In genomic region chr6:6885521-6886088, GRCh38 we compare ENCODE assay signal across 11 cellular contexts.
DNase-seq lines count a peak whose midpoint lies in the region; ATAC-seq and TF ChIP-seq lines count a peak whose summit lies in the region.
"Had no signal": no experiment of that assay in that cellular context is flagged by ENCODE, and none has a peak within 500 bp of the region (broad histone marks: within the 10 kb centered on the region; RNA-seq: fewer than 3 reads in every experiment).

No MANE protein-coding gene starts in this region.

- H3K27me3 ChIP-seq in dorsolateral prefrontal cortex, result no peaks in the 10 kb centered on the region
- H3K27me3 ChIP-seq in upper lobe of left lung, result no peaks in the 10 kb centered on the region

- no peaks in the 10 kb centered on the region for H3K36me3 Mint-ChIP-seq in mesothelial cell of epicardium

- H3K4me3 ChIP-seq in dorsolateral prefrontal cortex (no peak overlapping the region), upper lobe of left lung (peak overlapping the region in 1 of 4 donors; percentile 0)
- H3K4me3 ChIP-seq: A549 had no signal

- no peaks in the 10 kb centered on the region for H3K9me3 Mint-ChIP-seq in mesothelial cell of epicardium

- TF ChIP-seq CTCF in dorsolateral prefrontal cortex (IDR thresholded peaks at IDR 0.05 in 54 of 56, conservative IDR thresholded peaks at IDR 0.05 in 2 of 56; ENCODE audit: low read depth in 1 of 56, partially characterized antibody in 56 of 56) (no peak), mesothelial cell of epicardium (IDR thresholded peaks at IDR 0.05; ENCODE audit: unreplicated experiment) (no peak), upper lobe of left lung (IDR thresholded peaks at IDR 0.05) (no peak)

- intact Hi-C loops in dorsolateral prefrontal cortex (cut with DNase I), result no loop called here

- peak; percentile 73 to 78 for ATAC-seq in upper lobe of left lung (ENCODE audit: low FRiP score in 2 of 2)
- ATAC-seq: A549 had no signal

- peaks cover 0 to 17% (median 10%) of the 10 kb centered on the region in 4 donors for H3K4me1 ChIP-seq in upper lobe of left lung
- H3K4me1 ChIP-seq: A549 had no signal

- 50 to 62% methylated on average over 10 to 15 of the region's 15 CpGs for WGBS in upper lobe of left lung, 2 donors

- no peaks in the 10 kb centered on the region for H3K36me3 ChIP-seq in upper lobe of left lung

- H3K27ac ChIP-seq in dorsolateral prefrontal cortex (peak overlapping the region in 34 of 59 donors; percentile 15 to 79 (median 56)), upper lobe of left lung (peak overlapping the region; percentile 69 to 89 (median 84))
- H3K27ac ChIP-seq: A549 had no signal

- H3K4me3 Mint-ChIP-seq in mesothelial cell of epicardium, result no peak overlapping the region

- H3K27me3 Mint-ChIP-seq in mesothelial cell of epicardium (ENCODE audit: low read depth), result no peaks in the 10 kb centered on the region

- peak overlapping the region; percentile 61 for H3K27ac Mint-ChIP-seq in mesothelial cell of epicardium

- DNase-seq in NCI-H526 (lab: John Stamatoyannopoulos, UW) (peak; percentile 17 to 66), NCI-H526 treated with DMSO at 0.1 percent for 48 hours (lab: John Stamatoyannopoulos, UW) (no peak), dorsolateral prefrontal cortex (peak in 8 of 10 donors; percentile 22 to 54 (median 51)), mesothelial cell of epicardium (ENCODE audit: low spot score in 2 of 2, unreplicated experiment in 2 of 2) (no peak), upper lobe of left lung (peak; percentile 83 to 91), NCI-H774 (lab: John Stamatoyannopoulos, UW) (no peak), NCI-H226 (no peak), germinal center (ENCODE audit: low spot score) (no peak)
- DNase-seq: activated CD4-positive, CD25-positive, alpha-beta regulatory T cell treated with anti-CD3 and anti-CD28 coated beads, Interleukin-2, amount 50 U/mL, for 72 hours; NCI-H69 had no signal

- H3K9me3 ChIP-seq in upper lobe of left lung, result no peaks in the 10 kb centered on the region
- H3K9me3 ChIP-seq: A549 had no signal

- peak in 1 of 4 donors; percentile 75 for TF ChIP-seq POLR2A in upper lobe of left lung (IDR thresholded peaks at IDR 0.05)

- peaks cover 10% of the 10 kb centered on the region for H3K4me1 Mint-ChIP-seq in mesothelial cell of epicardium

- peak in 3 of 4 donors; percentile 79 to 96 (median 83) for TF ChIP-seq EP300 in upper lobe of left lung (IDR thresholded peaks at IDR 0.05)

Comparison
In these comparisons a context has a peak if more than half of its experiments do, and no peak if none do; other contexts are left out.
1. DNase-seq: peak in NCI-H526 (2 of 2), dorsolateral prefrontal cortex (8 of 10) and upper lobe of left lung (2 of 2); none in NCI-H526 treated with DMSO at 0.1 percent for 48 hours (single experiment), mesothelial cell of epicardium (0 of 2), NCI-H774 (single experiment), NCI-H226 (single experiment) and germinal center (single experiment).